Comparison of ENCODE assay signal across 31 cellular contexts in the genomic region with DNA sequence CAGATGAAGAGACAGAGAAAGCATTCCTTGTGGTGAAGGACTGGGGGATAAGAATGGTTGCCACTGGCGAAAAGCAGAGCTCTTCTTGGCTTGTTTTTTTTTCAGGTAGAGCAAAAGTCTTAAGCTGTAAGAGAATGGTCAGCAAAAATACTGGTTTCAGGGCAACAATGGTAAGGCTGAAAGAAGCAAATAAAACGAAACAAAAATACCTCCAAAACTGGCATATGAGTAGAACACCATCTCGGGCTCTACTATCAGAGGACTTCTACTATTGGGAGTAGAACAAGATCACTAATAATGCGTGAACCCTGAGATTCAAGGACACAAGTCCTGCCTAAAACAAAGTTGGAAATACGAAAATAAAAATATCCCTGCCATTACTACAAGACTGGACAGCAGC.
"Had no signal": no experiment of that assay in that cellular context is flagged by ENCODE, and none has a peak within 500 bp of the region (broad histone marks: within the 10 kb centered on the region; RNA-seq: fewer than 3 reads in every experiment).

No MANE protein-coding gene starts in this region.

- FAIRE-seq: bronchial epithelial cell had no signal

- H3K36me3 ChIP-seq: ascending aorta, cardiac muscle cell, WERI-Rb-1 had no signal

- H3K27me3 ChIP-seq: ascending aorta, cardiac muscle cell had no signal

- H3K4me1 ChIP-seq: ascending aorta had no signal

- H3K4me3 ChIP-seq: ascending aorta, cardiac muscle cell had no signal

- H3K27ac ChIP-seq: ascending aorta, cardiac muscle cell, WERI-Rb-1 had no signal

- H3K9me3 ChIP-seq: ascending aorta had no signal

- DNase-seq: activated CD4-positive, alpha-beta memory T cell treated with anti-CD3 and anti-CD28 coated beads, Interleukin-2, amount 10 ng/mL, durations not matched to agents 7 days and 5 days; activated CD4-positive, alpha-beta T cell treated with anti-CD3 and anti-CD28 coated beads for 1 hour; activated CD4-positive, alpha-beta T cell treated with anti-CD3 and anti-CD28 coated beads for 36 hours; activated CD4-positive, alpha-beta T cell treated with anti-CD3 and anti-CD28 coated beads for 48 hours; activated CD4-positive, alpha-beta T cell treated with anti-CD3 and anti-CD28 coated beads, Interleukin-2, amount 10 ng/mL, durations not matched to agents 7 days and 5 days; activated CD4-positive, alpha-beta T cell treated with anti-CD3 and anti-CD28 coated beads, Interleukin-2, amount 50 U/mL, for 48 hours; activated CD4-positive, CD25-positive, alpha-beta regulatory T cell; activated CD8-positive, alpha-beta memory T cell treated with anti-CD3 and anti-CD28 coated beads for 24 hours; activated CD8-positive, alpha-beta memory T cell treated with anti-CD3 and anti-CD28 coated beads, Interleukin-2, amount 10 ng/mL, durations not matched to agents 7 days and 5 days; activated CD8-positive, alpha-beta memory T cell treated with anti-CD3 and anti-CD28 coated beads, Interleukin-2, amount 50 U/mL, for 48 hours; activated CD8-positive, alpha-beta T cell treated with anti-CD3 and anti-CD28 coated beads, Interleukin-2, amount 10 ng/mL, durations not matched to agents 7 days and 5 days; activated effector memory CD4-positive, alpha-beta T cell treated with Interleukin-2 at 50 U/mL for 16 hours; activated gamma-delta T cell; activated naive CD4-positive, alpha-beta T cell treated with anti-CD3 and anti-CD28 coated beads, Interleukin-2, amount 10 ng/mL, durations not matched to agents 7 days and 5 days; activated naive CD4-positive, alpha-beta T cell treated with Interleukin-2 at 50 U/mL for 16 hours; activated naive CD8-positive, alpha-beta T cell treated with anti-CD3 and anti-CD28 coated beads, Interleukin-2, amount 10 ng/mL, durations not matched to agents 7 days and 5 days; activated naive CD8-positive, alpha-beta T cell treated with anti-CD3 and anti-CD28 coated beads, Interleukin-2, amount 50 U/mL, for 24 hours; activated T-cell treated with anti-CD3 and anti-CD28 coated beads, Interleukin-2, amount 50 U/mL, for 24 hours; activated T-cell treated with anti-CD3 and anti-CD28 coated beads, Interleukin-2, amount 50 U/mL, for 48 hours; amygdala; anterior cingulate cortex; caudate nucleus; cerebellar nuclear complex; T-helper 2 cell; T-helper 9 cell; WERI-Rb-1 had no signal

- ATAC-seq: activated CD4-positive, alpha-beta T cell treated with anti-CD3 and anti-CD28 coated beads for 36 hours; activated CD4-positive, CD25-positive, alpha-beta regulatory T cell treated with anti-CD3 and anti-CD28 coated beads, Interleukin-2, amount 50 U/mL, for 24 hours; activated CD8-positive, alpha-beta memory T cell treated with anti-CD3 and anti-CD28 coated beads, Interleukin-2, amount 10 ng/mL, durations not matched to agents 7 days and 5 days; activated CD8-positive, alpha-beta T cell treated with anti-CD3 and anti-CD28 coated beads, Interleukin-2, amount 10 ng/mL, durations not matched to agents 7 days and 5 days; activated naive CD8-positive, alpha-beta T cell treated with anti-CD3 and anti-CD28 coated beads, Interleukin-2, amount 50 U/mL, for 24 hours; WTC11 had no signal
